In the genomic region with DNA sequence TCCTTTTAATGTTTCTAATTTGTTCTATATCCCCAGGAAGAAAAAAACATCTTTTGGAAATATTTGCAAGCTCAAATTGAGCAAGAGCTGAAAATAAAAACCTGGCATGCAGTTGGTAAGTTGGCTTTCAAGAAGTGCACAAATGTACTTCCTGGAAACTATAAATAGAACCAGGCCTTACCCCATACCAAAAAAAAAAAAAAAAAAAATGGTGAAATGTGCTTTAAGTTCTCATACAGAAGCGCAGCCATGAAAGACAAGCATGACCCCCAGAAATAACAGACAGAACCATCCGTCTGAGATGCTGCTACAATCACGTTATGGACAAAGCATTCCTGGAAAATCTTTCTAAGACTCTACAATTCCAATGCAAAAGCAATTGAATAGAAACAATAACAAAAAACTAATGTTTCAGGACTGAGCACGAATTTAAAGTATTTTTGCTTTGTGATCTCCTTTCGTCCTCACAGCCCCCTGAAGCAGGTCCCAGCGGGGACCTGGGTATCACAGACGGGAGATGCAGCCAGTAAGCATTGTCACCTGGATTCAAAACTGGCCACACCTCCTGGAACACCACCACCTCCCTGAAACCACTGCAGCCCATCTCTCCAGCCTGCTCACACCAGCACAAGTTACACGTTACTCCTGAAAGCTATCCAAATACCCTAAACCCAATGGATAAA, we compare ENCODE assay signal across 8 cellular contexts.
DNase-seq lines count a peak whose midpoint lies in the region; ATAC-seq lines count a peak whose summit lies in the region.

No MANE protein-coding gene starts in this region.

- no peaks in the 10 kb centered on the region for H3K27me3 Mint-ChIP-seq in activated naive CD8-positive, alpha-beta T cell treated with anti-CD3 and anti-CD28 coated beads for 36 hours
- H3K27me3 Mint-ChIP-seq in immature natural killer cell (ENCODE audit: low read depth in 3 of 3) = peaks cover 0 to 1% (median 0%) of the 10 kb centered on the region in 3 donors

- peaks cover 7% of the 10 kb centered on the region for H3K36me3 Mint-ChIP-seq in activated naive CD8-positive, alpha-beta T cell treated with anti-CD3 and anti-CD28 coated beads for 36 hours
- H3K36me3 Mint-ChIP-seq in immature natural killer cell = peaks cover 0 to 15% (median 0%) of the 10 kb centered on the region in 3 donors

- H3K9me3 Mint-ChIP-seq in activated naive CD8-positive, alpha-beta T cell treated with anti-CD3 and anti-CD28 coated beads for 36 hours = peaks cover 1% of the 10 kb centered on the region
- no peaks in the 10 kb centered on the region for H3K9me3 Mint-ChIP-seq in immature natural killer cell

- DNase-seq in NCI-H2171 treated with DMSO at 0.1 percent for 48 hours (lab: John Stamatoyannopoulos, UW) (peak; percentile 2), NCI-H2171 (lab: John Stamatoyannopoulos, UW) (no peak), immature natural killer cell (no peak), superior temporal gyrus (ENCODE audit: extremely low spot score) (peak; percentile 80), A172 (ENCODE audit: low spot score) (no peak), T1000 (lab: John Stamatoyannopoulos, UW) (no peak)
- no peak for DNase-seq in activated naive CD8-positive, alpha-beta T cell treated with anti-CD3 and anti-CD28 coated beads for 36 hours

- ATAC-seq in GM21526 (IDR thresholded peaks at IDR 0.05; ENCODE audit: low FRiP score, unreplicated experiment) = no peak

- peaks cover 59% of the 10 kb centered on the region for H3K4me1 Mint-ChIP-seq in activated naive CD8-positive, alpha-beta T cell treated with anti-CD3 and anti-CD28 coated beads for 36 hours
- H3K4me1 Mint-ChIP-seq in immature natural killer cell = peaks cover 69 to 85% of the 10 kb centered on the region in 2 donors

- H3K27ac Mint-ChIP-seq in activated naive CD8-positive, alpha-beta T cell treated with anti-CD3 and anti-CD28 coated beads for 36 hours = peak overlapping the region; percentile 86
- H3K27ac Mint-ChIP-seq in immature natural killer cell = peak overlapping the region; percentile 51 to 80 (median 73)

- peak overlapping the region; percentile 65 for H3K4me3 Mint-ChIP-seq in activated naive CD8-positive, alpha-beta T cell treated with anti-CD3 and anti-CD28 coated beads for 36 hours
- peak overlapping the region; percentile 61 to 73 (median 72) for H3K4me3 Mint-ChIP-seq in immature natural killer cell

Comparison
In these comparisons a context has a peak if more than half of its experiments do, and no peak if none do; other contexts are left out.
1. DNase-seq: peak in NCI-H2171 treated with DMSO at 0.1 percent for 48 hours (single experiment) and superior temporal gyrus (single experiment); none in NCI-H2171 (single experiment), activated naive CD8-positive, alpha-beta T cell treated with anti-CD3 and anti-CD28 coated beads for 36 hours (single experiment), immature natural killer cell (0 of 3), A172 (single experiment) and T1000 (single experiment).